In the genomic region with DNA sequence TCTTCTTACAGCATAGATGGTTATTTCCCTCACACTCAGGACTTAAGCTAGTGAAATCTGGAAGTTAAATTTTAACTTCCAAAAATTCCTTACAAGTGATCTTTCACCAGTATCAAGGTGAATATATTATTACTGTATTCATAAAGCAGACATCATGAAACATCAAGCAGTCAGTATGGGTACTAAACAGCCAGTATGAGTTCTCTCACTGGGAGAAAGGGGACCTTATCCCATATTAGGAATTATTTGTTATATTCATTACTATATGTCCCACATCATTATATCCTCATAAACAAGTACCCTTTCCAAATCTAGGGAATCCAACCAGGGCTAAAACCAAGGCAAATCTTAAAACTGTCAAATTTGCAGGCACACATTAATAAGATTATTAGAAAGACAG, we compare ENCODE assay signal across 1 cellular context.
TF ChIP-seq lines count a peak whose summit lies in the region.

No MANE protein-coding gene starts in this region.

TF ChIP-seq in A549, 52 proteins besides CTCF, POLR2A, EP300 and RAD21:
- TF ChIP-seq FOSL2 (IDR thresholded peaks at IDR 0.05) (no peak), FOSL2 (CRISPR knock-in tag; IDR thresholded peaks at IDR 0.05) (no peak), RARB (CRISPR knock-in tag; IDR thresholded peaks at IDR 0.05) (no peak), GATA3 (IDR thresholded peaks at IDR 0.05; ENCODE audit: borderline replicate concordance) (no peak), REST (IDR thresholded peaks at IDR 0.05) (no peak), MAFK (IDR thresholded peaks at IDR 0.05; ENCODE audit: partially characterized antibody) (no peak), CHD4 (IDR thresholded peaks at IDR 0.05; ENCODE audit: borderline replicate concordance) (no peak), CEBPB (IDR thresholded peaks at IDR 0.05) (no peak), PHF8 (IDR thresholded peaks at IDR 0.05; ENCODE audit: borderline replicate concordance, low read depth) (no peak)
